Comparison of ENCODE assay signal across 8 cellular contexts in the genomic region with DNA sequence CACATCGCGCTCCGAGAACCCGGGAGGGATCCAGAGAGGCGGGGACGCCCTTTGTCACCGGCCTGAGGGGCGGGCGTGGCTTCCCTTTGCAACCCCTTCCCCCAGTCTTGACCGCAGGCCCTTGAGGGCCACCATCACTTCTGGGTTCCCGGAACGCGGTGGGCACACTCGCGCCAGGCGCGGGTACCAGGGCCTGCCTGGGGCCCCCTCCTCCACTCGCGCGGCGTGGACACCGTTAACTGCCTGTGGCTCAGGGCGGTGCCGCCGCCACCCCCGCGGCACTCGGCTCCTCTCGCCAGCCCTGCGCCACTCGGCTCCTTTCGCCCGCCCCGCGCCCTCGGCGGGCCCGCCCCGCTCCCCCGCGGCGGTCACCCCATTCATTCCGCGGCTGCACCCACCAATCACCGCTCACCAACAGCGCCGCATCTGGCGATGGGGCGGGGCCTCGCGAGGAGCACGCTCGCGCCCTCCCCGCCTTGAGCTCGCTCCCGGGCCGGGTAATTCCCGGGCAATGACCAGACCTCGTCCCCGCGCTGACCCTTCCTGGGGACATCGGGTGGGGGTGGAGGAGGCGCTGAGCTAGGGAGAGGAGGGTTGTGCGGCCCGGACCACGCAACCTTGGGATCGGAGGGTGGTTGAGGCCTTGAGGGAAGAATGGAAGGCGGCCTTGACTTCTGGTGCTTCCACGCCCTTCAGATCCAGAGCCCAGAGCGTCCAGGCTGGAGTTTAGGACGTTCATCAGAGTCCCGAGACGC. TPM values are rescaled to one million over a fixed set of nuclear protein-coding genes. Genes with fewer than 3 reads are reported as not detected.
A peak's percentile ranks its signal among the peaks of the same experiment; 100 is the strongest.
DNase-seq lines count a peak whose midpoint lies in the region; ATAC-seq, FAIRE-seq and TF ChIP-seq lines count a peak whose summit lies in the region.

No MANE protein-coding gene starts in this region.

- peak overlapping the region; percentile 89 to 98 (median 96) for H3K27ac ChIP-seq in heart right ventricle

- TF ChIP-seq CTCF in heart right ventricle (IDR thresholded peaks at IDR 0.05) (peak in 1 of 9 donors; percentile 26), type B pancreatic cell (conservative IDR thresholded peaks at IDR 0.05) (no peak)

- peak; percentile 91 for DNase-seq in GM12891 (ENCODE audit: insufficient read length, low spot score)
- peak; percentile 89 for DNase-seq in NCI-H1436 (lab: John Stamatoyannopoulos, UW)
- DNase-seq in T follicular helper cell (ENCODE audit: low read depth) = peak; percentile 83
- peak; percentile 97 for DNase-seq in amniotic epithelial cell (ENCODE audit: low read depth)
- DNase-seq in heart right ventricle = peak; percentile 96 to 97
- DNase-seq in posterior cingulate gyrus = peak; percentile 94 to 99 (median 96)
- DNase-seq in type B pancreatic cell (ENCODE audit: extremely low spot score, unreplicated experiment) = peak; percentile 97

- H3K4me3 Mint-ChIP-seq in type B pancreatic cell = peak overlapping the region; percentile 86

- H3K4me1 ChIP-seq in heart right ventricle = peaks cover 4 to 23% (median 14%) of the 10 kb centered on the region in 9 donors

- H3K27ac Mint-ChIP-seq in type B pancreatic cell = peak overlapping the region; percentile 97

- WGBS in heart right ventricle, 2 donors = 0% methylated on average over 59 to 74 of the region's 74 CpGs

- H3K36me3 ChIP-seq in heart right ventricle = no peaks in the 10 kb centered on the region

- no peaks in the 10 kb centered on the region for H3K27me3 Mint-ChIP-seq in type B pancreatic cell

- ATAC-seq in HG02759 (IDR thresholded peaks at IDR 0.05; ENCODE audit: unreplicated experiment) = peak; percentile 96
- ATAC-seq in heart right ventricle = peak; percentile 96 to 99 (median 98)

- TF ChIP-seq POLR2A in GM12891 (IDR thresholded peaks at IDR 0.05; ENCODE audit: low read depth, low read length) = no peak

- H3K4me1 Mint-ChIP-seq in type B pancreatic cell (ENCODE audit: unreplicated experiment) = peaks cover 21% of the 10 kb centered on the region

- intact Hi-C loops in heart right ventricle (cut with DNase I) = loop anchor here in 6 of 10 donors (5.0 to 10.0 kb wide), 7 partner anchors 72 to 792 kb away; a partner anchor contains a TSS
- intact Hi-C loops in posterior cingulate gyrus (cut with DNase I) = loop anchor here (1.0 to 5.0 kb wide), 3 partner anchors 11 to 187 kb away; a partner anchor contains a TSS

- no peaks in the 10 kb centered on the region for H3K9me3 ChIP-seq in heart right ventricle

- no peaks in the 10 kb centered on the region for H3K9me3 Mint-ChIP-seq in type B pancreatic cell

- peak overlapping the region; percentile 48 to 89 (median 70) for H3K4me3 ChIP-seq in heart right ventricle

- peak; percentile 96 for FAIRE-seq in GM12891 (lab: Jason Lieb, UNC)

- peaks cover 3% of the 10 kb centered on the region for H3K36me3 Mint-ChIP-seq in type B pancreatic cell

- H3K27me3 ChIP-seq in heart right ventricle = no peaks in the 10 kb centered on the region

TF ChIP-seq in GM12891, 5 proteins besides CTCF, POLR2A, EP300 and RAD21:
- TF ChIP-seq POLR2AphosphoS5 (IDR thresholded peaks at IDR 0.05; ENCODE audit: low read depth, low read length) (no peak), POU2F2 (IDR thresholded peaks at IDR 0.05; ENCODE audit: low read depth, low read length) (no peak; the same call in 1 of the 2 replicates), PAX5 (IDR thresholded peaks at IDR 0.05; ENCODE audit: insufficient read depth, low read length, severe bottlenecking) (no peak), SPI1 (IDR thresholded peaks at IDR 0.05; ENCODE audit: low read depth, low read length) (no peak), TAF1 (IDR thresholded peaks at IDR 0.05; ENCODE audit: low read depth, low read length) (no peak)

RNA-seq across cellular contexts. Expression of a gene that starts 10.5 kb away (rescaled TPM):
- 65.0 TPM for polyA plus RNA-seq in GM12891 (2012; ENCODE audit: low read depth, missing spikeins)
- 10 to 100 TPM; 16.9 to 48.1 (median 29.7) TPM for total RNA-seq in heart right ventricle
- 10 to 100 TPM; 17.1 to 39.0 TPM for polyA plus RNA-seq in heart right ventricle
- 66.3 and 103 TPM in 2 replicates for total RNA-seq in type B pancreatic cell (ENCODE audit: low replicate concordance)

Comparison
In these comparisons a context has a peak if more than half of its experiments do, and no peak if none do; other contexts are left out.
1. Peak in every context shown above with its lines: DNase-seq, ATAC-seq, H3K4me3 ChIP-seq and H3K27ac ChIP-seq.